11 cellular contexts compared by ENCODE assay signal in the genomic region with DNA sequence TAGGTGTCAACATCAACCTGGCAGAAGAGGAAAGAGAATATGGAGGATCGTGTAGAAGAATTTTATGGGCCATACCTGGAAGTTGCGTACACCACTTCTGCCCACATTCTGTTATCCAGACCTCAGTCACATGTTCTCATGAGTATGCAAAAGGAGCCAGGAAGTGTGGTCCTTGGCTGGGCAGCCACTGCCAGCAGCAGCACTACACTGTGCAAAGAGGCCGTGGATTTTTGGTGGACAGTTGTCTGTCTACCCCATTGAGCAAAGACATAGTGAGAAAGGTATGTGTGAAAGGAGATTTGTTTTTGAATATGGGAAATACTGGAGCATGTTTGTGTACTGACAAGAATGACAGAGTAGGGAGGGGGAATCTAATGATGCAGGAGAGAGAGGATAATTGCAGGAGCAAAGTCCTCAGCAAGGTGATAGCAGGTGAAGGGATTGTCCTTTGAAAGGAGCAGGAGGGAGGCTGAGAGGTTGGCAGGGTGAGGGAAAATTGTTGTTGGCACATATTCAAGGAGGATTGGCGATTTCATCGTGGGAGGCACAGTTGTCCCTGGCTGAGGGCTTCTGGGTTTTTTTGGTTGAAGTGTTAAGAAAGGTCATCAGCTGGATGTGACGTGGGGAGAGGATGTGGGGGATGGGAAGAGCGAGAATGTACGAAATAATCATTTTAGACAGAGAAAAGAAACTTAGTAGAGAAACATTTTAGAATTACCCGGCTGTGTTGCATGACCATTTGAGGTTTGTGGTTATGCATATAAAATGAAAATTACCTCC.
DNase-seq lines count a peak whose midpoint lies in the region; ATAC-seq and TF ChIP-seq lines count a peak whose summit lies in the region.
"Had no signal": no experiment of that assay in that cellular context is flagged by ENCODE, and none has a peak within 500 bp of the region (broad histone marks: within the 10 kb centered on the region; RNA-seq: fewer than 3 reads in every experiment).

No MANE protein-coding gene starts in this region.

- peak; percentile 48 for ATAC-seq in GM21723 (IDR thresholded peaks at IDR 0.05; ENCODE audit: unreplicated experiment)
- ATAC-seq in Right ventricle myocardium inferior, result no peak

- no peaks in the 10 kb centered on the region for H3K9me3 Mint-ChIP-seq in immature natural killer cell

- DNase-seq in COLO668 (lab: John Stamatoyannopoulos, UW; ENCODE audit: unreplicated experiment) (peak; percentile 34), NCI-H146 treated with DMSO at 0.1 percent for 48 hours (lab: John Stamatoyannopoulos, UW; ENCODE audit: unreplicated experiment) (peak; percentile 65), coronary artery (ENCODE audit: low spot score) (peak; percentile 28), immature natural killer cell (no peak), caudate nucleus (lab: John Stamatoyannopoulos, UW) (no peak), Right ventricle myocardium inferior (ENCODE audit: missing footprints) (no peak)
- no peak for DNase-seq in stimulated activated CD4-positive, alpha-beta T cell treated with anti-CD3 and anti-CD28 coated beads, Interleukin-15, amount 100 ng/mL, for 24 hours
- DNase-seq: activated T-cell treated with anti-CD3 and anti-CD28 coated beads, Interleukin-2, amount 50 U/mL, for 24 hours; anterior cingulate cortex; NCI-H1436 treated with DMSO at 0.1 percent for 48 hours had no signal

- H3K4me3 Mint-ChIP-seq in immature natural killer cell, result no peak overlapping the region
- H3K4me3 Mint-ChIP-seq: activated T-cell treated with anti-CD3 and anti-CD28 coated beads, Interleukin-2, amount 50 U/mL, for 24 hours had no signal

- no peak for TF ChIP-seq CTCF in coronary artery (IDR thresholded peaks at IDR 0.05)

- H3K4me3 ChIP-seq in coronary artery, result no peak overlapping the region

- peaks cover 4 to 8% (median 7%) of the 10 kb centered on the region in 3 donors for H3K27me3 Mint-ChIP-seq in immature natural killer cell (ENCODE audit: low read depth in 3 of 3)

- H3K27ac ChIP-seq in coronary artery (no peak overlapping the region), caudate nucleus (ENCODE audit: low read depth, low read length) (no peak overlapping the region)

- H3K27ac Mint-ChIP-seq in immature natural killer cell, result no peak overlapping the region
- H3K27ac Mint-ChIP-seq: activated T-cell treated with anti-CD3 and anti-CD28 coated beads, Interleukin-2, amount 50 U/mL, for 24 hours had no signal

- no peaks in the 10 kb centered on the region for H3K4me1 Mint-ChIP-seq in immature natural killer cell

- intact Hi-C loops in Right ventricle myocardium inferior (cut with DNase I), result no loop called here

- no peaks in the 10 kb centered on the region for H3K36me3 Mint-ChIP-seq in immature natural killer cell

Comparison
In these comparisons a context has a peak if more than half of its experiments do, and no peak if none do; other contexts are left out.
1. DNase-seq: peak in COLO668 (single experiment), NCI-H146 treated with DMSO at 0.1 percent for 48 hours (single experiment) and coronary artery (single experiment); none in immature natural killer cell (0 of 3), caudate nucleus (0 of 61), stimulated activated CD4-positive, alpha-beta T cell treated with anti-CD3 and anti-CD28 coated beads, Interleukin-15, amount 100 ng/mL, for 24 hours (single experiment) and Right ventricle myocardium inferior (single experiment).